ENCODE assay signal across 8 cellular contexts in the genomic region with DNA sequence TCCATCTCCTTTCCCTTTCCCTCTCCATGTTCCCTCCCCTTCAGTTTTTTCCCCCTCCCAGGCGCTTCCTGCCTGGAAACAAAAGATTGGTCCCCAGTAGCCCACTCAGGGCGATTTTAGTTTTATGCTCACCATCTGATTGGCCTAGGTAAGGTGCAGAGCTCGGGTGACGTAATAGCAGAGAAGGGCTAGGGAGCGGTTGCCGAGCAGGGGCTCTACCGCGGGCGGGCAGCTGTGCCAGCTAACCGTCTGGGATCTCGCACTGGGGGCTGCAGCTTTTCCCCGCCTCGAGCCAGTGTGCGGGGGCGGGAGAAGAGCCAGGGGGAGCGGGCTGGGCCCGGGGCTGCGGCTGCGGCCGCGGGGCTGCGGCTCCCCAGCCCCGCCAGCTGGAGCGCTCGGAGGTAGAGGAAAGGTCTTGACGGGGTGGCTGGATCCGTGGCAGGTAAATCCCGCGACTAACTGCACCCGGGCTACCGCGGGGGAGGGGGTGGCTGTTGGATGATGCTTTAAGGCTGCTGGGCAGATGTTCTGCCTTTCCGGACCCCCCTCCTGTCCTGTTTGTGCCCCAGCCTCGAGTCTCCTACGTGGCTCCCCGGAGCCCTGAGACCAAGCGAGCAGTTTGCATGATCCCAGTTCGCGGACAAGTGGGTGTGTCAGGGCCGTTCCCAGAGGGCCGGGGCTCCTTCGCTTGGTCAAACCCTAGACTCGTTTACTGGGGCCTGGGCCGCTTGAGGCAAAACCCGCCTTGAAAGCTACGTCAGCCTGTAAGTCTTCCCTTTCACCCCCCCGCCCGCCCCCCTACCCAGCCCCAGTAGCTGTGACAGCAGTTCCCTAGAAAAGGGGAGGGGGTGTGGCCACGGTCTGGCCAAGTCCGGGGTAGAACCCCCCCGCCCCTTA. TPM values are rescaled to one million over a fixed set of nuclear protein-coding genes. Genes with fewer than 3 reads are reported as not detected.
DNase-seq lines count a peak whose midpoint lies in the region; ATAC-seq, FAIRE-seq and TF ChIP-seq lines count a peak whose summit lies in the region.

A gene (plus strand): TSS at position 218 of the 897 bp plus-strand sequence. CDS start 26,913 bp downstream, outside the sequence.

- H3K9me3 ChIP-seq in heart left ventricle (no peaks in the 10 kb centered on the region), pancreas (no peaks in the 10 kb centered on the region)

- no peaks in the 10 kb centered on the region for H3K36me3 ChIP-seq in heart left ventricle
- peaks cover 0 to 3% (median 0%) of the 10 kb centered on the region in 3 donors for H3K36me3 ChIP-seq in pancreas

- ATAC-seq in HG02588 (IDR thresholded peaks at IDR 0.05; ENCODE audit: unreplicated experiment) (peak; percentile 47), heart left ventricle (peak; percentile 32 to 93 (median 84)), pancreas (peak; percentile 86 to 90 (median 88)), GM19328 (IDR thresholded peaks at IDR 0.05; ENCODE audit: unreplicated experiment) (no peak)
- ATAC-seq in activated naive CD8-positive, alpha-beta T cell treated with anti-CD3 and anti-CD28 coated beads, Interleukin-2, amount 10 ng/mL, durations not matched to agents 7 days and 5 days (ENCODE audit: low read depth), result peak; percentile 57

- peak within 1 kb of the TSS; percentile 15 to 67 (median 53) for H3K4me3 ChIP-seq in heart left ventricle
- peak within 1 kb of the TSS; percentile 28 to 54 (median 46) for H3K4me3 ChIP-seq in pancreas

- H3K36me3 Mint-ChIP-seq in activated naive CD8-positive, alpha-beta T cell treated with anti-CD3 and anti-CD28 coated beads, Interleukin-2, amount 10 ng/mL, durations not matched to agents 7 days and 5 days, result no peaks in the 10 kb centered on the region

- H3K9me3 Mint-ChIP-seq in activated naive CD8-positive, alpha-beta T cell treated with anti-CD3 and anti-CD28 coated beads, Interleukin-2, amount 10 ng/mL, durations not matched to agents 7 days and 5 days, result no peaks in the 10 kb centered on the region

- in situ Hi-C loops in Caki2 (cut with HindIII; ENCODE audit: low pct_unique_long_range_greater_than_20kb, low sequenced_read_pairs), result no loop called here

- peak within 1 kb of the TSS; percentile 81 for H3K4me3 Mint-ChIP-seq in activated naive CD8-positive, alpha-beta T cell treated with anti-CD3 and anti-CD28 coated beads, Interleukin-2, amount 10 ng/mL, durations not matched to agents 7 days and 5 days

- H3K27me3 ChIP-seq in heart left ventricle, result peaks cover 0 to 75% (median 0%) of the 10 kb centered on the region in 9 donors
- peaks cover 0 to 5% (median 0%) of the 10 kb centered on the region in 4 donors for H3K27me3 ChIP-seq in pancreas

- H3K4me1 Mint-ChIP-seq in activated naive CD8-positive, alpha-beta T cell treated with anti-CD3 and anti-CD28 coated beads, Interleukin-2, amount 10 ng/mL, durations not matched to agents 7 days and 5 days, result peaks cover 9% of the 10 kb centered on the region

- WGBS in heart left ventricle, 4 donors, result 1 to 30% (median 15%) methylated on average over 24 to 50 of the region's 51 CpGs
- WGBS in pancreas, 2 donors, result 1 to 15% methylated on average over 47 to 51 of the region's 51 CpGs

- POLR2A ChIA-PET in activated naive CD8-positive, alpha-beta T cell treated with anti-CD3 and anti-CD28 coated beads, Interleukin-2, amount 10 ng/mL, durations not matched to agents 7 days and 5 days (lab: Charles Lee), result no interaction called here

- intact Hi-C loops in heart left ventricle (cut with DNase I) (no loop called here), pancreas (cut with DNase I) (no loop called here)

- no peak within 1 kb of the TSS for H3K27ac Mint-ChIP-seq in activated naive CD8-positive, alpha-beta T cell treated with anti-CD3 and anti-CD28 coated beads, Interleukin-2, amount 10 ng/mL, durations not matched to agents 7 days and 5 days

- H3K4me1 ChIP-seq in heart left ventricle (peaks cover 0 to 5% (median 0%) of the 10 kb centered on the region in 12 donors), pancreas (no peaks in the 10 kb centered on the region)

- H3K27ac ChIP-seq in heart left ventricle, result peak within 1 kb of the TSS in 3 of 12 donors; percentile 15 to 46 (median 24)
- H3K27ac ChIP-seq in pancreas, result peak within 1 kb of the TSS; percentile 79 to 91 (median 84)

- TF ChIP-seq CTCF in heart left ventricle (IDR thresholded peaks at IDR 0.05) (no peak), pancreas (IDR thresholded peaks at IDR 0.05) (no peak)

- peak; percentile 8 for DNase-seq in Caki2 (ENCODE audit: low read depth)
- DNase-seq in NCI-H524 treated with DMSO at 0.1 percent for 48 hours (lab: John Stamatoyannopoulos, UW), result peak; percentile 79
- DNase-seq in activated naive CD8-positive, alpha-beta T cell treated with anti-CD3 and anti-CD28 coated beads, Interleukin-2, amount 10 ng/mL, durations not matched to agents 7 days and 5 days, result peak; percentile 28
- peak in 4 of 5 donors; percentile 20 to 44 (median 26) for DNase-seq in heart left ventricle
- DNase-seq in pancreas, result peak; percentile 58 to 82 (median 77)
- no peak for DNase-seq in NOMO-1 treated with dmso at 0.1 percent for 144 hours (lab: John Stamatoyannopoulos, UW; ENCODE audit: unreplicated experiment)

- peak; percentile 49 for FAIRE-seq in pancreas (lab: Jason Lieb, UNC)

- TF ChIP-seq POLR2A in heart left ventricle (IDR thresholded peaks at IDR 0.05), result no peak

- H3K27me3 Mint-ChIP-seq in activated naive CD8-positive, alpha-beta T cell treated with anti-CD3 and anti-CD28 coated beads, Interleukin-2, amount 10 ng/mL, durations not matched to agents 7 days and 5 days, result peaks cover 22% of the 10 kb centered on the region

RNA-seq across cellular contexts. Expression of the gene that starts here (rescaled TPM):
- total RNA-seq in Caki2 (2014; rRNA removed; shearing (Covaris generic); ENCODE audit: low replicate concordance), result not detected in 2 replicates
- total RNA-seq in activated naive CD8-positive, alpha-beta T cell treated with anti-CD3 and anti-CD28 coated beads, Interleukin-2, amount 10 ng/mL, durations not matched to agents 7 days and 5 days, result under 1 TPM in 1 of 2 experiments, not detected in 1; 0.44 TPM
- total RNA-seq in heart left ventricle (1 to 10 TPM in 1 of 9 donors, under 1 TPM in 8; 0.12 to 1.1 (median 0.43) TPM), pancreas (10 to 100 TPM; 19.4 to 40.5 (median 31.6) TPM)
- polyA plus RNA-seq in heart left ventricle (under 1 TPM in 1 of 2 donors, not detected in 1; 0.04 TPM), pancreas (10 to 100 TPM; 13.2 to 15.5 TPM)

Comparison
In these comparisons a context has a peak if more than half of its experiments do, and no peak if none do; other contexts are left out.
1. RNA of the gene that starts here (total RNA-seq): 19.4 to 40.5 TPM in pancreas; 0.44 TPM in activated naive CD8-positive, alpha-beta T cell treated with anti-CD3 and anti-CD28 coated beads, Interleukin-2, amount 10 ng/mL, durations not matched to agents 7 days and 5 days, 0.12 to 1.1 TPM in heart left ventricle and not detected in Caki2; every median in the first group is over 4 times any median in the second.
2. RNA of the gene that starts here (polyA plus RNA-seq): 13.2 to 15.5 TPM in pancreas; 0.04 TPM in heart left ventricle; every median in the first group is over 10 times any median in the second.
3. Peak in DNase-seq in Caki2; RNA of the gene not detected or under 1 TPM.
4. Peak in DNase-seq and ATAC-seq in activated naive CD8-positive, alpha-beta T cell treated with anti-CD3 and anti-CD28 coated beads, Interleukin-2, amount 10 ng/mL, durations not matched to agents 7 days and 5 days; RNA of the gene not detected or under 1 TPM.